In the genomic region with DNA sequence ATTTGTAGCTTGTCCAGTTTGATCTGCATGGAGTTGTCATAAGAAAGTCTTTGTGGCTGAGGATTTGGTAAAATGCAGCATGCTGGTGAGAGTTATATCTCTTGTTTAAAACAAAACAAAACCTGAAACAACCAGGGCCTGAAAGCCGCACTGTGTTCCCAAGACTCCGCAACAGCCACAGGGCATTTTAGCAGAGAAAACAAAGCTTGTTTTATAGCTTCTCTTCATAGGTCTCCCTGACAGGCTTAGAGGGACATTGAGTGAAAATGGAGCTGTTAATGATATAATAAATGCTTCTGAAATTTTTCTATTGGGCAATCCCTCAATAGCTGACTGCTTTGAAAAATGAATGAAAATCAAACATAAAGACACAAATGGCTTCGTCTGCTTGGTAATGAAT, we compare ENCODE assay signal across 20 cellular contexts.
DNase-seq lines count a peak whose midpoint lies in the region; ATAC-seq and TF ChIP-seq lines count a peak whose summit lies in the region.
"Had no signal": no experiment of that assay in that cellular context is flagged by ENCODE, and none has a peak within 500 bp of the region (broad histone marks: within the 10 kb centered on the region; RNA-seq: fewer than 3 reads in every experiment).

No MANE protein-coding gene starts in this region.

- TF ChIP-seq CTCF in brain (conservative IDR thresholded peaks at IDR 0.05) (no peak), neural crest cell (conservative IDR thresholded peaks at IDR 0.05) (no peak)

- H3K27ac Mint-ChIP-seq in brain (peak overlapping the region in 4 of 5 experiments; percentile 16 to 51 (median 36)), neural crest cell (ENCODE audit: unreplicated experiment) (peak overlapping the region; percentile 46)
- no peak overlapping the region for H3K27ac Mint-ChIP-seq in T-helper 2 cell treated with Interferon-gamma antibody and Interleukin-4, amounts not matched to agents 5 μg/mL and 100 μg/mL, for 36 hours
- H3K27ac Mint-ChIP-seq in activated T-cell treated with anti-CD3 and anti-CD28 coated beads, Interleukin-2, amount 50 U/mL, for 72 hours: no peak overlapping the region
- H3K27ac Mint-ChIP-seq: activated CD4-positive, alpha-beta memory T cell treated with anti-CD3 and anti-CD28 coated beads for 36 hours; activated naive CD4-positive, alpha-beta T cell treated with anti-CD3 and anti-CD28 coated beads, Interleukin-2, amount 50 U/mL, for 24 hours; CD8-positive, alpha-beta memory T cell; stimulated activated naive B cell treated with anti-CD40 and anti-IgM and Interleukin-4, amounts not matched to agents 10 μg/mL and 1 μg/mL and 100 μg/mL, for 72 hours had no signal

- H3K4me1 Mint-ChIP-seq in brain (peaks cover 70% of the 10 kb centered on the region), neural crest cell (peaks cover 62% of the 10 kb centered on the region)
- H3K4me1 Mint-ChIP-seq in T-helper 2 cell treated with Interferon-gamma antibody and Interleukin-4, amounts not matched to agents 5 μg/mL and 100 μg/mL, for 36 hours (ENCODE audit: low read depth): no peaks in the 10 kb centered on the region
- no peaks in the 10 kb centered on the region for H3K4me1 Mint-ChIP-seq in activated T-cell treated with anti-CD3 and anti-CD28 coated beads, Interleukin-2, amount 50 U/mL, for 72 hours (ENCODE audit: low read depth)
- H3K4me1 Mint-ChIP-seq: activated naive CD4-positive, alpha-beta T cell treated with anti-CD3 and anti-CD28 coated beads, Interleukin-2, amount 50 U/mL, for 24 hours; CD8-positive, alpha-beta memory T cell; stimulated activated naive B cell treated with anti-CD40 and anti-IgM and Interleukin-4, amounts not matched to agents 10 μg/mL and 1 μg/mL and 100 μg/mL, for 72 hours had no signal

- H3K27me3 Mint-ChIP-seq in brain: no peaks in the 10 kb centered on the region
- no peaks in the 10 kb centered on the region for H3K27me3 Mint-ChIP-seq in neural crest cell (ENCODE audit: low read depth)
- peaks cover 5% of the 10 kb centered on the region for H3K27me3 Mint-ChIP-seq in T-helper 2 cell treated with Interferon-gamma antibody and Interleukin-4, amounts not matched to agents 5 μg/mL and 100 μg/mL, for 36 hours (ENCODE audit: low read depth)
- peaks cover 7% of the 10 kb centered on the region for H3K27me3 Mint-ChIP-seq in activated T-cell treated with anti-CD3 and anti-CD28 coated beads, Interleukin-2, amount 50 U/mL, for 72 hours (ENCODE audit: low read depth)

- H3K36me3 Mint-ChIP-seq in brain (peaks cover 7% of the 10 kb centered on the region), neural crest cell (ENCODE audit: low read depth) (peaks cover 2% of the 10 kb centered on the region)
- no peaks in the 10 kb centered on the region for H3K36me3 Mint-ChIP-seq in T-helper 2 cell treated with Interferon-gamma antibody and Interleukin-4, amounts not matched to agents 5 μg/mL and 100 μg/mL, for 36 hours (ENCODE audit: low read depth)
- H3K36me3 Mint-ChIP-seq in activated T-cell treated with anti-CD3 and anti-CD28 coated beads, Interleukin-2, amount 50 U/mL, for 72 hours (ENCODE audit: insufficient read depth in 2 of 2): no peaks in the 10 kb centered on the region
- H3K36me3 Mint-ChIP-seq: activated CD4-positive, alpha-beta memory T cell treated with anti-CD3 and anti-CD28 coated beads for 36 hours; activated naive CD4-positive, alpha-beta T cell treated with anti-CD3 and anti-CD28 coated beads, Interleukin-2, amount 50 U/mL, for 24 hours; CD8-positive, alpha-beta memory T cell; stimulated activated naive B cell treated with anti-CD40 and anti-IgM and Interleukin-4, amounts not matched to agents 10 μg/mL and 1 μg/mL and 100 μg/mL, for 72 hours had no signal

- peaks cover 0 to 3% (median 0%) of the 10 kb centered on the region in 5 experiments for H3K9me3 Mint-ChIP-seq in brain
- no peaks in the 10 kb centered on the region for H3K9me3 Mint-ChIP-seq in neural crest cell
- no peaks in the 10 kb centered on the region for H3K9me3 Mint-ChIP-seq in T-helper 2 cell treated with Interferon-gamma antibody and Interleukin-4, amounts not matched to agents 5 μg/mL and 100 μg/mL, for 36 hours
- no peaks in the 10 kb centered on the region for H3K9me3 Mint-ChIP-seq in activated T-cell treated with anti-CD3 and anti-CD28 coated beads, Interleukin-2, amount 50 U/mL, for 72 hours
- H3K9me3 Mint-ChIP-seq: activated CD4-positive, alpha-beta memory T cell treated with anti-CD3 and anti-CD28 coated beads for 36 hours; activated naive CD4-positive, alpha-beta T cell treated with anti-CD3 and anti-CD28 coated beads, Interleukin-2, amount 50 U/mL, for 24 hours; activated T-cell treated with anti-CD3 and anti-CD28 coated beads, Interleukin-2, amount 50 U/mL, for 4 hours; CD8-positive, alpha-beta memory T cell; stimulated activated naive B cell treated with anti-CD40 and anti-IgM and Interleukin-4, amounts not matched to agents 10 μg/mL and 1 μg/mL and 100 μg/mL, for 72 hours had no signal

- peak; percentile 58 for DNase-seq in ELF-1 (ENCODE audit: low read depth, low spot score)
- peak; percentile 60 for DNase-seq in NCI-H1417 treated with DMSO at 0.1 percent for 48 hours (lab: John Stamatoyannopoulos, UW)
- no peak for DNase-seq in neural crest cell (ENCODE audit: low read depth, low spot score)
- no peak for DNase-seq in T-helper 2 cell treated with Interferon-gamma antibody and Interleukin-4, amounts not matched to agents 5 μg/mL and 100 μg/mL, for 36 hours (ENCODE audit: low spot score)
- no peak for DNase-seq in NCI-H446 treated with DMSO at 0.1 percent for 48 hours (lab: John Stamatoyannopoulos, UW)
- DNase-seq in NAMALWA (ENCODE audit: low spot score): no peak
- no peak for DNase-seq in activated T-cell treated with anti-CD3 and anti-CD28 coated beads, Interleukin-2, amount 50 U/mL, for 72 hours
- DNase-seq: activated CD4-positive, alpha-beta memory T cell treated with anti-CD3 and anti-CD28 coated beads for 36 hours; activated T-cell treated with anti-CD3 and anti-CD28 coated beads, Interleukin-2, amount 50 U/mL, for 4 hours; CD8-positive, alpha-beta memory T cell; colonic mucosa; HCEC 1CT; hippocampal formation; NCI-H1092 treated with DMSO at 0.1 percent for 48 hours; retina; stimulated activated naive B cell treated with anti-CD40 and anti-IgM and Interleukin-4, amounts not matched to agents 10 μg/mL and 1 μg/mL and 100 μg/mL, for 72 hours; transverse colon had no signal

- no peak for ATAC-seq in activated T-cell treated with anti-CD3 and anti-CD28 coated beads, Interleukin-2, amount 50 U/mL, for 72 hours (replicated peaks in 1 of 2)
- ATAC-seq: activated T-cell treated with anti-CD3 and anti-CD28 coated beads, Interleukin-2, amount 50 U/mL, for 4 hours; Right ventricle myocardium inferior; stimulated activated naive B cell treated with anti-CD40 and anti-IgM and Interleukin-4, amounts not matched to agents 10 μg/mL and 1 μg/mL and 100 μg/mL, for 72 hours had no signal

- H3K4me3 Mint-ChIP-seq in brain: no peak overlapping the region
- peak overlapping the region; percentile 58 for H3K4me3 Mint-ChIP-seq in neural crest cell
- H3K4me3 Mint-ChIP-seq in T-helper 2 cell treated with Interferon-gamma antibody and Interleukin-4, amounts not matched to agents 5 μg/mL and 100 μg/mL, for 36 hours: no peak overlapping the region
- H3K4me3 Mint-ChIP-seq in activated T-cell treated with anti-CD3 and anti-CD28 coated beads, Interleukin-2, amount 50 U/mL, for 72 hours: no peak overlapping the region
- H3K4me3 Mint-ChIP-seq: activated CD4-positive, alpha-beta memory T cell treated with anti-CD3 and anti-CD28 coated beads for 36 hours; activated naive CD4-positive, alpha-beta T cell treated with anti-CD3 and anti-CD28 coated beads, Interleukin-2, amount 50 U/mL, for 24 hours; activated T-cell treated with anti-CD3 and anti-CD28 coated beads, Interleukin-2, amount 50 U/mL, for 4 hours; CD8-positive, alpha-beta memory T cell; stimulated activated naive B cell treated with anti-CD40 and anti-IgM and Interleukin-4, amounts not matched to agents 10 μg/mL and 1 μg/mL and 100 μg/mL, for 72 hours had no signal

Comparison
In these comparisons a context has a peak if more than half of its experiments do, and no peak if none do; other contexts are left out.
1. DNase-seq: peak in ELF-1 (single experiment) and NCI-H1417 treated with DMSO at 0.1 percent for 48 hours (single experiment); none in neural crest cell (single experiment), T-helper 2 cell treated with Interferon-gamma antibody and Interleukin-4, amounts not matched to agents 5 μg/mL and 100 μg/mL, for 36 hours (single experiment), NCI-H446 treated with DMSO at 0.1 percent for 48 hours (single experiment), NAMALWA (single experiment) and activated T-cell treated with anti-CD3 and anti-CD28 coated beads, Interleukin-2, amount 50 U/mL, for 72 hours (0 of 2).
2. H3K27ac Mint-ChIP-seq: peak in brain (4 of 5) and neural crest cell (single experiment); none in T-helper 2 cell treated with Interferon-gamma antibody and Interleukin-4, amounts not matched to agents 5 μg/mL and 100 μg/mL, for 36 hours (single experiment) and activated T-cell treated with anti-CD3 and anti-CD28 coated beads, Interleukin-2, amount 50 U/mL, for 72 hours (single experiment).